ENCODE assay signal across 8 cellular contexts in the genomic region with DNA sequence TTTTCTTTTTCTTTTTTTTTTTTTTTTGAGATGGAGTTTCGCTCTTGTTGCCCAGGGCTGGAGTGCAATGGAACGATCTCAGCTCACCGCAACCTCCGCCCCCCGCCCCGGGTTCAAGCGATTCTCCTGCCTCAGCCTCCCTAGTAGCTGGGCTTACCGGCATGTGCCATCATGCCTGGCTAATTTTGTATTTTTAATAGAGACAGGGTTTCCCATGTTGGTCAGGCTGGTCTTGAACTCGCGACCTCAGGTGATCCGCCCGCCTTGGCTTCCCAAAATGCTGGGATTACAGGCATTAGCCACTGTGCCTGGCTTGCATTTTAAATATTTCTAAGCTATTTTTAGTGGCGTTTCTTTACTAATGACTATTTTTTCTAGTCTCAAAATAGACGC. TPM values are rescaled to one million over a fixed set of nuclear protein-coding genes. Genes with fewer than 3 reads are reported as not detected.
DNase-seq lines count a peak whose midpoint lies in the region; ATAC-seq and TF ChIP-seq lines count a peak whose summit lies in the region.
"Not testable (repeated sequence)": the region's sequence is repeated elsewhere in the genome, so short reads cannot be mapped to it uniquely, and the experiment has no call there.

No MANE protein-coding gene starts in this region.

- H3K36me3 Mint-ChIP-seq in CD8-positive, alpha-beta memory T cell; activated CD4-positive, alpha-beta T cell treated with anti-CD3 and anti-CD28 coated beads, Interleukin-2, amount 10 ng/mL, durations not matched to agents 24 days and 14 days (ENCODE audit: low read depth); brain: not testable (repeated sequence)

- not testable (repeated sequence) for H3K27me3 Mint-ChIP-seq in CD8-positive, alpha-beta memory T cell; activated CD4-positive, alpha-beta T cell treated with anti-CD3 and anti-CD28 coated beads, Interleukin-2, amount 10 ng/mL, durations not matched to agents 24 days and 14 days; brain

- ATAC-seq in lower lobe of right lung: not testable (repeated sequence)

- not testable (repeated sequence) for H3K18ac ChIP-seq in trophoblast cell (ENCODE audit: low read length)

- H2BK5ac ChIP-seq in trophoblast cell (ENCODE audit: low read depth, low read length, poor library complexity): not testable (repeated sequence)

- not testable (repeated sequence) for H3K9me3 Mint-ChIP-seq in CD8-positive, alpha-beta memory T cell; activated CD4-positive, alpha-beta T cell treated with anti-CD3 and anti-CD28 coated beads, Interleukin-2, amount 10 ng/mL, durations not matched to agents 24 days and 14 days; brain

- H4K8ac ChIP-seq in trophoblast cell (ENCODE audit: low read depth, low read length): peak overlapping the region; percentile 80

- not testable (repeated sequence) for H3K9me3 ChIP-seq in CD8-positive, alpha-beta memory T cell (ENCODE audit: low read length); MG63; lower lobe of right lung; trophoblast cell (ENCODE audit: insufficient read depth, low read depth, low read length); thyroid gland

- H3K9ac ChIP-seq in trophoblast cell (ENCODE audit: low read length): not testable (repeated sequence)

- H2BK120ac ChIP-seq in trophoblast cell (ENCODE audit: insufficient read depth, low read length, poor library complexity): not testable (repeated sequence)

- H3K4me1 ChIP-seq in CD8-positive, alpha-beta memory T cell (ENCODE audit: insufficient read depth, low read length): peaks cover 19% of the 10 kb centered on the region
- peaks cover 19% of the 10 kb centered on the region for H3K4me1 ChIP-seq in lower lobe of right lung
- H3K4me1 ChIP-seq in trophoblast cell (ENCODE audit: control insufficient read depth in 1 of 2, insufficient read depth in 2 of 2, low read length in 2 of 2): not testable (repeated sequence)
- H3K4me1 ChIP-seq in thyroid gland: peaks cover 4 to 14% of the 10 kb centered on the region in 2 donors

- not testable (repeated sequence) for H3K79me2 ChIP-seq in trophoblast cell (ENCODE audit: control insufficient read depth, insufficient read depth, low read length, poor library complexity)

- not testable (repeated sequence) for H3K79me1 ChIP-seq in trophoblast cell (ENCODE audit: low read length)

- H3K4me1 Mint-ChIP-seq in CD8-positive, alpha-beta memory T cell: peaks cover 17 to 32% (median 28%) of the 10 kb centered on the region in 3 donors
- peaks cover 12% of the 10 kb centered on the region for H3K4me1 Mint-ChIP-seq in activated CD4-positive, alpha-beta T cell treated with anti-CD3 and anti-CD28 coated beads, Interleukin-2, amount 10 ng/mL, durations not matched to agents 24 days and 14 days
- peaks cover 34% of the 10 kb centered on the region for H3K4me1 Mint-ChIP-seq in brain

- H2AFZ ChIP-seq in trophoblast cell (ENCODE audit: insufficient read depth, low read length, poor library complexity): not testable (repeated sequence)

- H3K4me3 Mint-ChIP-seq in CD8-positive, alpha-beta memory T cell: peak overlapping the region; percentile 61 to 89 (median 78)
- peak overlapping the region; percentile 79 for H3K4me3 Mint-ChIP-seq in activated CD4-positive, alpha-beta T cell treated with anti-CD3 and anti-CD28 coated beads, Interleukin-2, amount 10 ng/mL, durations not matched to agents 24 days and 14 days
- H3K4me3 Mint-ChIP-seq in brain: peak overlapping the region; percentile 79 to 90 (median 83)

- peak overlapping the region; percentile 43 for H3K4me3 ChIP-seq in CD8-positive, alpha-beta memory T cell (ENCODE audit: low read length)
- peak overlapping the region; percentile 60 for H3K4me3 ChIP-seq in MG63
- H3K4me3 ChIP-seq in fibroblast of pulmonary artery (replicated peaks; ENCODE audit: low read depth, low read length): peak overlapping the region; percentile 69
- peak overlapping the region; percentile 74 for H3K4me3 ChIP-seq in lower lobe of right lung
- not testable (repeated sequence) for H3K4me3 ChIP-seq in trophoblast cell (ENCODE audit: low read depth, low read length)
- H3K4me3 ChIP-seq in thyroid gland (replicated peaks in 1 of 3): peak overlapping the region in 1 of 3 donors; percentile 13

- not testable (repeated sequence) for TF ChIP-seq CTCF in brain (conservative IDR thresholded peaks at IDR 0.05); fibroblast of pulmonary artery (IDR thresholded peaks at IDR 0.05; ENCODE audit: low read length, missing control alignments); lower lobe of right lung (IDR thresholded peaks at IDR 0.05); thyroid gland (IDR thresholded peaks at IDR 0.05)

- H3K4me2 ChIP-seq in trophoblast cell (ENCODE audit: low read length): peak overlapping the region; percentile 76

- not testable (repeated sequence) for H3K27ac ChIP-seq in CD8-positive, alpha-beta memory T cell (ENCODE audit: low read depth, low read length); trophoblast cell (ENCODE audit: low read depth, low read length)
- H3K27ac ChIP-seq in lower lobe of right lung: peak overlapping the region; percentile 98
- peak overlapping the region in 2 of 3 donors; percentile 93 to 98 for H3K27ac ChIP-seq in thyroid gland

- not testable (repeated sequence) for H3K23ac ChIP-seq in trophoblast cell (ENCODE audit: low read length)

- peak overlapping the region; percentile 25 for H4K12ac ChIP-seq in trophoblast cell (ENCODE audit: low read depth, low read length)

- H3K27ac Mint-ChIP-seq in CD8-positive, alpha-beta memory T cell: peak overlapping the region in 6 of 8 donors; percentile 54 to 97 (median 70)
- not testable (repeated sequence) for H3K27ac Mint-ChIP-seq in activated CD4-positive, alpha-beta T cell treated with anti-CD3 and anti-CD28 coated beads, Interleukin-2, amount 10 ng/mL, durations not matched to agents 24 days and 14 days
- peak overlapping the region in 3 of 5 experiments; percentile 92 to 98 (median 95) for H3K27ac Mint-ChIP-seq in brain

- H3K4ac ChIP-seq in trophoblast cell (ENCODE audit: low read depth, low read length): not testable (repeated sequence)

- peak overlapping the region; percentile 22 for H4K91ac ChIP-seq in trophoblast cell (ENCODE audit: low read depth, low read length)

- not testable (repeated sequence) for DNase-seq in CD8-positive, alpha-beta memory T cell; MG63; activated CD4-positive, alpha-beta T cell treated with anti-CD3 and anti-CD28 coated beads, Interleukin-2, amount 10 ng/mL, durations not matched to agents 24 days and 14 days; fibroblast of pulmonary artery (ENCODE audit: low read depth); lower lobe of right lung; trophoblast cell
- DNase-seq in thyroid gland: peak in 1 of 2 donors; percentile 23

- no CpG with 5 or more reads among the region's 14 CpGs for WGBS in trophoblast cell (ENCODE audit: extremely low coverage, insufficient coverage, insufficient read length)
- WGBS in thyroid gland, 2 donors: 26 to 29% methylated on average over 13 to 14 of the region's 14 CpGs

- TF ChIP-seq POLR2A in thyroid gland (IDR thresholded peaks at IDR 0.05): not testable (repeated sequence)

- H3K36me3 ChIP-seq in CD8-positive, alpha-beta memory T cell (ENCODE audit: insufficient read depth, low read length); MG63; lower lobe of right lung; trophoblast cell (ENCODE audit: control insufficient read depth in 1 of 2, insufficient read depth in 2 of 2, low read length in 2 of 2); thyroid gland: not testable (repeated sequence)

- not testable (repeated sequence) for H2AK5ac ChIP-seq in trophoblast cell (ENCODE audit: low read length)

- intact Hi-C loops in activated CD4-positive, alpha-beta T cell treated with anti-CD3 and anti-CD28 coated beads, Interleukin-2, amount 10 ng/mL, durations not matched to agents 24 days and 14 days (cut with micrococcal nuclease): loop anchor here (2.0 kb wide), 2 partner anchors 59 to 73 kb away; partner anchors contain the start of gene DNAAF2
- intact Hi-C loops in lower lobe of right lung (cut with DNase I): not testable (repeated sequence)
- intact Hi-C loops in thyroid gland (cut with DNase I): loop anchor here (10.0 kb wide), 1 partner anchor 71 kb away; the partner anchor contains the start of gene KLHDC2

- H3K27me3 ChIP-seq in CD8-positive, alpha-beta memory T cell (ENCODE audit: insufficient read depth, low read length, poor library complexity, severe bottlenecking); MG63; lower lobe of right lung (ENCODE audit: low read depth); trophoblast cell (ENCODE audit: insufficient read depth, low read length); thyroid gland: not testable (repeated sequence)

- POLR2A ChIA-PET in CD8-positive, alpha-beta memory T cell (lab: Charles Lee): interaction anchor here (0.6 to 2.4 kb wide), 4 partner anchors 23 to 158 kb away, joined by 3 to 17 read pairs (median 7); partner anchors contain the start of genes DNAAF2 and KLHDC2

- CTCF ChIA-PET in CD8-positive, alpha-beta memory T cell (lab: Charles Lee): interaction anchor here (0.9 to 2.4 kb wide), 2 partner anchors 11 to 59 kb away, joined by 4 to 6 read pairs; partner anchors contain the start of gene DNAAF2

- not testable (repeated sequence) for H2BK12ac ChIP-seq in trophoblast cell (ENCODE audit: low read length)

- peak overlapping the region; percentile 63 for H3K14ac ChIP-seq in trophoblast cell (ENCODE audit: low read length)

RNA-seq across cellular contexts. Expression of gene KLHDC1, which starts 0.8 kb away (rescaled TPM):
- 1 to 10 TPM; 2.0 to 2.7 TPM for total RNA-seq in CD8-positive, alpha-beta memory T cell
- polyA plus RNA-seq in CD8-positive, alpha-beta memory T cell: 1.6 TPM
- total RNA-seq in MG63 (2014; rRNA removed; shearing (Covaris generic); ENCODE audit: low replicate concordance): 0.56 TPM in 1 of 2 replicates, not detected in the other
- 0.95 and 0.96 TPM in 2 replicates for total RNA-seq in activated CD4-positive, alpha-beta T cell treated with anti-CD3 and anti-CD28 coated beads, Interleukin-2, amount 10 ng/mL, durations not matched to agents 24 days and 14 days
- polyA plus RNA-seq in brain (ENCODE audit: insufficient read depth, low read depth, low replicate concordance): 2.0 TPM
- total RNA-seq in lower lobe of right lung (7.4 TPM), thyroid gland (10 to 100 TPM in 3 of 4 donors, 1 to 10 TPM in 1; 9.2 to 16.3 (median 12.4) TPM)
- polyA plus RNA-seq in trophoblast cell (2013): 0.39 and 0.59 TPM in 2 replicates

RNA-seq across cellular contexts. Expression of gene POLE2, which starts 5.7 kb away (rescaled TPM):
- 10 to 100 TPM; 36.3 to 37.2 TPM for total RNA-seq in CD8-positive, alpha-beta memory T cell
- polyA plus RNA-seq in CD8-positive, alpha-beta memory T cell: 1.3 TPM
- total RNA-seq in MG63 (2014; rRNA removed; shearing (Covaris generic); ENCODE audit: low replicate concordance): 14.3 and 75.1 TPM in 2 replicates
- total RNA-seq in activated CD4-positive, alpha-beta T cell treated with anti-CD3 and anti-CD28 coated beads, Interleukin-2, amount 10 ng/mL, durations not matched to agents 24 days and 14 days: 52.8 and 58.4 TPM in 2 replicates
- 7.3 TPM for polyA plus RNA-seq in brain (ENCODE audit: insufficient read depth, low read depth, low replicate concordance)
- total RNA-seq in lower lobe of right lung: 1.2 TPM
- 14.3 and 15.5 TPM in 2 replicates for polyA plus RNA-seq in trophoblast cell (2013)
- 1 to 10 TPM in 3 of 4 donors, under 1 TPM in 1; 0.33 to 3.1 (median 2.2) TPM for total RNA-seq in thyroid gland

RNA-seq across cellular contexts. Expression of gene DNAAF2, which starts 58.7 kb away (rescaled TPM):
- 10 to 100 TPM; 17.6 to 18.2 TPM for total RNA-seq in CD8-positive, alpha-beta memory T cell
- 21.7 TPM for polyA plus RNA-seq in CD8-positive, alpha-beta memory T cell
- 9.2 and 11.6 TPM in 2 replicates for total RNA-seq in MG63 (2014; rRNA removed; shearing (Covaris generic); ENCODE audit: low replicate concordance)
- total RNA-seq in activated CD4-positive, alpha-beta T cell treated with anti-CD3 and anti-CD28 coated beads, Interleukin-2, amount 10 ng/mL, durations not matched to agents 24 days and 14 days: 12.3 and 12.5 TPM in 2 replicates
- polyA plus RNA-seq in brain (ENCODE audit: insufficient read depth, low read depth, low replicate concordance): 7.8 TPM
- 6.8 TPM for total RNA-seq in lower lobe of right lung
- 6.2 and 6.3 TPM in 2 replicates for polyA plus RNA-seq in trophoblast cell (2013)
- 10 to 100 TPM in 2 of 4 donors, 1 to 10 TPM in 2; 5.6 to 15.3 (median 11.5) TPM for total RNA-seq in thyroid gland
